Comparison of ENCODE assay signal across 1 cellular context in the genomic region with DNA sequence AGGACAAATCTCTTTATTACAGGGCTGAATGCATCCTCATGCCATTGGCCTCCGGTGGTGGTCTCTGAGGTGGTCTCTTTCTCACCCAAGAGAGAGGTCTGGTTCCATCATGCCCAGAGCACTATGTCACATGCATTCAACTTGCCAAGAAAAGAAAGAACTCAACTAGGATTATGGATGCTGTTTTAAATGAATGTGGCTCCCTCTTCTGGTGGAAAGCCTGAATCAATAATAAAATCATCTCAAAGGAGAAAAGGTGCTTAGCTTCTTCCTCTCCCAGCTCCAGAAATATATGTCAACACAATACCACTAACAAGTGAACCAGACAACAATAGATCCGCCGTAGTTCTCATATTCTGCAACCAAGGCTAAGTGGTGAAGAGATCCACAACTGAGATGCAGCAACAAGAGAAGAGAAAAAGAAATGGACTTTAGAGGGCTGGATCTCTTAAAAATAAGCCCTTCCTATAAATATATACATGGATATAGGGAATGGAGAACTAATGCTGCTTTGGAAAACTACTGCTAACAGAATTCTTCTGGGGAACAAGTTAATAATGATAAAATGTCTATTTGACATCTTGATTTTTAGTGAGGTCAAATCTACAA.
TF ChIP-seq lines count a peak whose summit lies in the region.

No MANE protein-coding gene starts in this region.

TF ChIP-seq in GM12878, 131 proteins besides CTCF, POLR2A, EP300 and RAD21 (continued from another document):
- TF ChIP-seq, protein P1, sequence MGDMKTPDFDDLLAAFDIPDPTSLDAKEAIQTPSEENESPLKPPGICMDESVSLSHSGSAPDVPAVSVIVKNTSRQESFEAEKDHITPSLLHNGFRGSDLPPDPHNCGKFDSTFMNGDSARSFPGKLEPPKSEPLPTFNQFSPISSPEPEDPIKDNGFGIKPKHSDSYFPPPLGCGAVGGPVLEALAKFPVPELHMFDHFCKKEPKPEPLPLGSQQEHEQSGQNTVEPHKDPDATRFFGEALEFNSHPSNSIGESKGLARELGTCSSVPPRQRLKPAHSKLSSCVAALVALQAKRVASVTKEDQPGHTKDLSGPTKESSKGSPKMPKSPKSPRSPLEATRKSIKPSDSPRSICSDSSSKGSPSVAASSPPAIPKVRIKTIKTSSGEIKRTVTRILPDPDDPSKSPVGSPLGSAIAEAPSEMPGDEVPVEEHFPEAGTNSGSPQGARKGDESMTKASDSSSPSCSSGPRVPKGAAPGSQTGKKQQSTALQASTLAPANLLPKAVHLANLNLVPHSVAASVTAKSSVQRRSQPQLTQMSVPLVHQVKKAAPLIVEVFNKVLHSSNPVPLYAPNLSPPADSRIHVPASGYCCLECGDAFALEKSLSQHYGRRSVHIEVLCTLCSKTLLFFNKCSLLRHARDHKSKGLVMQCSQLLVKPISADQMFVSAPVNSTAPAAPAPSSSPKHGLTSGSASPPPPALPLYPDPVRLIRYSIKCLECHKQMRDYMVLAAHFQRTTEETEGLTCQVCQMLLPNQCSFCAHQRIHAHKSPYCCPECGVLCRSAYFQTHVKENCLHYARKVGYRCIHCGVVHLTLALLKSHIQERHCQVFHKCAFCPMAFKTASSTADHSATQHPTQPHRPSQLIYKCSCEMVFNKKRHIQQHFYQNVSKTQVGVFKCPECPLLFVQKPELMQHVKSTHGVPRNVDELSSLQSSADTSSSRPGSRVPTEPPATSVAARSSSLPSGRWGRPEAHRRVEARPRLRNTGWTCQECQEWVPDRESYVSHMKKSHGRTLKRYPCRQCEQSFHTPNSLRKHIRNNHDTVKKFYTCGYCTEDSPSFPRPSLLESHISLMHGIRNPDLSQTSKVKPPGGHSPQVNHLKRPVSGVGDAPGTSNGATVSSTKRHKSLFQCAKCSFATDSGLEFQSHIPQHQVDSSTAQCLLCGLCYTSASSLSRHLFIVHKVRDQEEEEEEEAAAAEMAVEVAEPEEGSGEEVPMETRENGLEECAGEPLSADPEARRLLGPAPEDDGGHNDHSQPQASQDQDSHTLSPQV (IDR thresholded peaks at IDR 0.05): no peak
- TF ChIP-seq SMC3 (IDR thresholded peaks at IDR 0.05; ENCODE audit: borderline replicate concordance, low read length) (peak; percentile 88), BMI1 (IDR thresholded peaks at IDR 0.05; ENCODE audit: borderline replicate concordance) (no peak)
